ENCODE assay signal across 10 cellular contexts in genomic region chr16:19879241-19879792, GRCh38. TPM values are rescaled to one million over a fixed set of nuclear protein-coding genes. Genes with fewer than 3 reads are reported as not detected.
DNase-seq lines count a peak whose midpoint lies in the region; ATAC-seq and TF ChIP-seq lines count a peak whose summit lies in the region.
"Had no signal": no experiment of that assay in that cellular context is flagged by ENCODE, and none has a peak within 500 bp of the region (broad histone marks: within the 10 kb centered on the region; RNA-seq: fewer than 3 reads in every experiment).

No MANE protein-coding gene starts in this region.

- no peak for ATAC-seq in stimulated activated naive B cell treated with anti-CD40 and anti-IgM and Interleukin-4, amounts not matched to agents 10 μg/mL and 1 μg/mL and 100 μg/mL, for 72 hours (replicated peaks)
- ATAC-seq in activated T-helper 17 cell treated with anti-CD3 and anti-CD28 coated beads, Interleukin-2, amount 50 U/mL, for 72 hours (replicated peaks) = no peak

- H3K27me3 Mint-ChIP-seq in stimulated activated naive B cell treated with anti-CD40 and anti-IgM and Interleukin-4, amounts not matched to agents 10 μg/mL and 1 μg/mL and 100 μg/mL, for 72 hours = peaks cover 39 to 64% of the 10 kb centered on the region in 2 donors
- H3K27me3 Mint-ChIP-seq in activated T-helper 17 cell treated with anti-CD3 and anti-CD28 coated beads, Interleukin-2, amount 50 U/mL, for 72 hours = peaks cover 8% of the 10 kb centered on the region

- H3K4me1 Mint-ChIP-seq in stimulated activated naive B cell treated with anti-CD40 and anti-IgM and Interleukin-4, amounts not matched to agents 10 μg/mL and 1 μg/mL and 100 μg/mL, for 72 hours = peaks cover 4 to 25% of the 10 kb centered on the region in 2 donors
- H3K4me1 Mint-ChIP-seq in activated T-helper 17 cell treated with anti-CD3 and anti-CD28 coated beads, Interleukin-2, amount 50 U/mL, for 72 hours = no peaks in the 10 kb centered on the region

- H3K9me3 ChIP-seq in adrenal gland (replicated peaks in 1 of 3) = no peaks in the 10 kb centered on the region
- H3K9me3 ChIP-seq: thyroid gland had no signal

- H3K27ac ChIP-seq in adrenal gland = no peak overlapping the region
- H3K27ac ChIP-seq: thyroid gland had no signal

- no peaks in the 10 kb centered on the region for H3K36me3 Mint-ChIP-seq in stimulated activated naive B cell treated with anti-CD40 and anti-IgM and Interleukin-4, amounts not matched to agents 10 μg/mL and 1 μg/mL and 100 μg/mL, for 72 hours
- H3K36me3 Mint-ChIP-seq in activated T-helper 17 cell treated with anti-CD3 and anti-CD28 coated beads, Interleukin-2, amount 50 U/mL, for 72 hours (ENCODE audit: low read depth) = no peaks in the 10 kb centered on the region

- no peak for TF ChIP-seq CTCF in adrenal gland (IDR thresholded peaks at IDR 0.05)
- peak; percentile 15 for TF ChIP-seq CTCF in kidney epithelial cell (IDR thresholded peaks at IDR 0.05; ENCODE audit: insufficient read depth, low read length, poor library complexity, severe bottlenecking)

- peak; percentile 89 for DNase-seq in Caki2 (ENCODE audit: low read depth)
- DNase-seq in NCI-H1417 treated with DMSO at 0.1 percent for 48 hours (lab: John Stamatoyannopoulos, UW) = peak; percentile 98
- peak in 5 of 7 donors; percentile 8 to 62 (median 42) for DNase-seq in adrenal gland
- peak; percentile 62 for DNase-seq in kidney epithelial cell (ENCODE audit: low read depth)
- DNase-seq in activated naive CD4-positive, alpha-beta T cell treated with Interleukin-2 at 50 U/mL for 16 hours = no peak
- no peak for DNase-seq in HT-29 (ENCODE audit: low spot score)
- no peak for DNase-seq in stimulated activated naive B cell treated with anti-CD40 and anti-IgM and Interleukin-4, amounts not matched to agents 10 μg/mL and 1 μg/mL and 100 μg/mL, for 72 hours
- DNase-seq: activated naive CD4-positive, alpha-beta T cell; thyroid gland had no signal

- H3K27me3 ChIP-seq in adrenal gland (no peaks in the 10 kb centered on the region), kidney epithelial cell (ENCODE audit: control insufficient read depth, insufficient read depth, low read length) (no peaks in the 10 kb centered on the region)
- H3K27me3 ChIP-seq: thyroid gland had no signal

- in situ Hi-C loops in Caki2 (cut with HindIII; ENCODE audit: low pct_unique_long_range_greater_than_20kb, low sequenced_read_pairs) = no loop called here

- TF ChIP-seq POLR2A in adrenal gland (IDR thresholded peaks at IDR 0.05) = no peak

- H3K4me3 Mint-ChIP-seq in stimulated activated naive B cell treated with anti-CD40 and anti-IgM and Interleukin-4, amounts not matched to agents 10 μg/mL and 1 μg/mL and 100 μg/mL, for 72 hours = no peak overlapping the region
- no peak overlapping the region for H3K4me3 Mint-ChIP-seq in activated T-helper 17 cell treated with anti-CD3 and anti-CD28 coated beads, Interleukin-2, amount 50 U/mL, for 72 hours

- no peaks in the 10 kb centered on the region for H3K36me3 ChIP-seq in adrenal gland (replicated peaks in 1 of 2)
- H3K36me3 ChIP-seq in kidney epithelial cell (ENCODE audit: control insufficient read depth, insufficient read depth, low read length) = peaks cover 1% of the 10 kb centered on the region
- H3K36me3 ChIP-seq: thyroid gland had no signal

- no peak overlapping the region for H3K4me3 ChIP-seq in adrenal gland
- no peak overlapping the region for H3K4me3 ChIP-seq in kidney epithelial cell (ENCODE audit: low read depth, low read length)
- H3K4me3 ChIP-seq: thyroid gland had no signal

- no peaks in the 10 kb centered on the region for H3K9me3 Mint-ChIP-seq in stimulated activated naive B cell treated with anti-CD40 and anti-IgM and Interleukin-4, amounts not matched to agents 10 μg/mL and 1 μg/mL and 100 μg/mL, for 72 hours
- H3K9me3 Mint-ChIP-seq in activated T-helper 17 cell treated with anti-CD3 and anti-CD28 coated beads, Interleukin-2, amount 50 U/mL, for 72 hours = no peaks in the 10 kb centered on the region

- H3K4me1 ChIP-seq in adrenal gland (replicated peaks in 1 of 2) = peaks cover 0 to 7% of the 10 kb centered on the region in 2 donors

- H3K27ac Mint-ChIP-seq in stimulated activated naive B cell treated with anti-CD40 and anti-IgM and Interleukin-4, amounts not matched to agents 10 μg/mL and 1 μg/mL and 100 μg/mL, for 72 hours = no peak overlapping the region
- H3K27ac Mint-ChIP-seq in activated T-helper 17 cell treated with anti-CD3 and anti-CD28 coated beads, Interleukin-2, amount 50 U/mL, for 72 hours = no peak overlapping the region

- 64 to 73% (median 69%) methylated on average over 13 of the region's 13 CpGs for WGBS in adrenal gland, 4 donors

- intact Hi-C loops in adrenal gland (cut with DNase I) = no loop called here

RNA-seq across cellular contexts. Expression of gene GPRC5B, which starts 5.3 kb away (rescaled TPM):
- total RNA-seq in Caki2 (2014; rRNA removed; shearing (Covaris generic); ENCODE audit: low replicate concordance) = 37.1 and 43.6 TPM in 2 replicates
- total RNA-seq in adrenal gland (10 to 100 TPM; 13.8 to 26.4 (median 23.2) TPM), kidney epithelial cell (11.2 and 14.0 TPM in 2 replicates)
- polyA plus RNA-seq in adrenal gland = 10 to 100 TPM; 10.2 to 16.2 (median 12.1) TPM
- 0.16 and 0.36 TPM in 2 replicates for total RNA-seq in HT-29 (2014; rRNA removed; shearing (Covaris generic))
- total RNA-seq in activated T-helper 17 cell treated with anti-CD3 and anti-CD28 coated beads, Interleukin-2, amount 50 U/mL, for 72 hours = not detected

Comparison
In these comparisons a context has a peak if more than half of its experiments do, and no peak if none do; other contexts are left out.
1. DNase-seq: peak in Caki2 (single experiment), NCI-H1417 treated with DMSO at 0.1 percent for 48 hours (single experiment), adrenal gland (5 of 7) and kidney epithelial cell (single experiment); none in activated naive CD4-positive, alpha-beta T cell treated with Interleukin-2 at 50 U/mL for 16 hours (single experiment), HT-29 (single experiment) and stimulated activated naive B cell treated with anti-CD40 and anti-IgM and Interleukin-4, amounts not matched to agents 10 μg/mL and 1 μg/mL and 100 μg/mL, for 72 hours (single experiment).